ENCODE assay signal across 23 cellular contexts in genomic region chr3:189982299-189982945, GRCh38.
A peak's percentile ranks its signal among the peaks of the same experiment; 100 is the strongest.
DNase-seq lines count a peak whose midpoint lies in the region; ATAC-seq, FAIRE-seq and TF ChIP-seq lines count a peak whose summit lies in the region.
"Had no signal": no experiment of that assay in that cellular context is flagged by ENCODE, and none has a peak within 500 bp of the region (broad histone marks: within the 10 kb centered on the region; RNA-seq: fewer than 3 reads in every experiment).

No MANE protein-coding gene starts in this region.

- H2BK120ac ChIP-seq in H1 (replicated peaks; ENCODE audit: low read depth, low read length), result peak overlapping the region; percentile 96

- peak overlapping the region; percentile 97 for H2BK20ac ChIP-seq in H1 (ENCODE audit: low read length)

- TF ChIP-seq POLR2A in H1 (IDR thresholded peaks at IDR 0.05; ENCODE audit: control extremely low read depth in 1 of 2, low read depth in 2 of 2, low read length in 2 of 2) (no peak), H54 (IDR thresholded peaks at IDR 0.05; ENCODE audit: low read depth, low read length) (no peak), Peyer's patch (IDR thresholded peaks at IDR 0.05) (no peak)

- H3K18ac ChIP-seq in H1 (ENCODE audit: extremely low read depth, low read length), result peak overlapping the region; percentile 68

- H2AK5ac ChIP-seq in H1 (ENCODE audit: low read depth, low read length), result peak overlapping the region; percentile 45; the same call in 1 of the 2 replicates

- H3K23me2 ChIP-seq in H1 (ENCODE audit: low read depth, low read length), result no peaks in the 10 kb centered on the region

- intact Hi-C loops in Panc1 (cut with micrococcal nuclease; ENCODE audit: unreplicated experiment), result no loop called here

- H3K36me3 ChIP-seq in Panc1 (ENCODE audit: control insufficient read depth, insufficient read depth, low read length) (peaks cover 2% of the 10 kb centered on the region; the same call in 1 of the 2 replicates), H1 (ENCODE audit: control insufficient read depth in 2 of 4, insufficient read depth in 4 of 4, low read length in 3 of 4) (peaks cover 3 to 30% (median 10%) of the 10 kb centered on the region in 4 experiments; a peak in 6 of 8 replicates), Peyer's patch (no peaks in the 10 kb centered on the region)
- H3K36me3 ChIP-seq: pancreas had no signal

- H3K27ac Mint-ChIP-seq in osteocyte (ENCODE audit: unreplicated experiment), result peak overlapping the region; percentile 23
- H3K27ac Mint-ChIP-seq: activated naive CD8-positive, alpha-beta T cell treated with anti-CD3 and anti-CD28 coated beads, Interleukin-2, amount 10 ng/mL, durations not matched to agents 7 days and 5 days; activated T-helper 2 cell treated with anti-CD3 and anti-CD28 coated beads, Interferon-gamma antibody, Interleukin-2, Interleukin-4, amounts not matched to agents 10 μg/mL and 5 μg/mL and 100 μg/mL, durations not matched to agents 14 hours and 24 hours and 36 hours; naive thymus-derived CD4-positive, alpha-beta T cell had no signal

- TF ChIP-seq CTCF in Panc1 (IDR thresholded peaks at IDR 0.05) (no peak), H1 (IDR thresholded peaks at IDR 0.05; ENCODE audit: control extremely low read depth in 1 of 3, insufficient read depth in 1 of 3, low read depth in 1 of 3, low read length in 3 of 3) (no peak), osteocyte (IDR thresholded peaks at IDR 0.05) (no peak), Peyer's patch (IDR thresholded peaks at IDR 0.05) (no peak)

- ATAC-seq in Panc1, result 0 out of 2 replicates have a peak, but pooled peaks have one; percentile 30
- ATAC-seq: naive thymus-derived CD4-positive, alpha-beta T cell had no signal

- in situ Hi-C loops in Panc1 (cut with HindIII; ENCODE audit: low pct_unique_long_range_greater_than_20kb, low sequenced_read_pairs), result no loop called here

- no peaks in the 10 kb centered on the region for H3K27me3 ChIP-seq in Panc1 (ENCODE audit: control insufficient read depth, insufficient read depth, low read length)
- H3K27me3 ChIP-seq in H1 (replicated peaks in 1 of 4; ENCODE audit: control insufficient read depth in 3 of 4, extremely low read depth in 1 of 4, insufficient read depth in 3 of 4, low read length in 3 of 4), result no peaks in the 10 kb centered on the region
- H3K27me3 ChIP-seq in Peyer's patch, result no peaks in the 10 kb centered on the region
- H3K27me3 ChIP-seq: pancreas had no signal

- H3K27me3 Mint-ChIP-seq in osteocyte (ENCODE audit: unreplicated experiment), result no peaks in the 10 kb centered on the region
- H3K27me3 Mint-ChIP-seq: brain had no signal

- H3K9me3 ChIP-seq in Panc1 (ENCODE audit: control insufficient read depth, insufficient read depth, low read depth, low read length) (no peaks in the 10 kb centered on the region), H1 (ENCODE audit: insufficient read depth in 2 of 2, low read depth in 1 of 2, low read length in 1 of 2) (no peaks in the 10 kb centered on the region), Peyer's patch (no peaks in the 10 kb centered on the region)
- H3K9me3 ChIP-seq: pancreas had no signal

- H3K4me3 Mint-ChIP-seq in osteocyte (ENCODE audit: unreplicated experiment), result no peak overlapping the region
- H3K4me3 Mint-ChIP-seq: activated naive CD8-positive, alpha-beta T cell treated with anti-CD3 and anti-CD28 coated beads, Interleukin-2, amount 10 ng/mL, durations not matched to agents 7 days and 5 days; brain; naive thymus-derived CD4-positive, alpha-beta T cell had no signal

- no peaks in the 10 kb centered on the region for H3K79me2 ChIP-seq in H1 (ENCODE audit: control insufficient read depth in 1 of 2, insufficient read depth in 2 of 2, low read length in 2 of 2)

- CTCF ChIA-PET in Panc1 (lab: Charles Lee), result no interaction called here
- CTCF ChIA-PET in H1 (lab: Charles Lee; ENCODE audit: partially characterized antibody), result interaction anchor here (0.9 to 3.3 kb wide), 5 partner anchors 15 to 335 kb away, joined by 4 to 16 read pairs (median 8); no protein-coding TSS in a partner anchor

- DNase-seq in EH (ENCODE audit: low read depth), result peak; percentile 56
- no peak for DNase-seq in Panc1 (ENCODE audit: low read depth, low spot score)
- DNase-seq in H1 (ENCODE audit: low read depth in 1 of 2, low spot score in 2 of 2), result no peak
- DNase-seq in osteocyte (ENCODE audit: extremely low spot score, unreplicated experiment), result no peak
- no peak for DNase-seq in NCI-H1436 treated with DMSO at 0.1 percent for 48 hours (lab: John Stamatoyannopoulos, UW)
- DNase-seq in H54 (ENCODE audit: insufficient read length, low spot score), result no peak
- DNase-seq in Peyer's patch, result no peak
- DNase-seq in SHP77 (lab: John Stamatoyannopoulos, UW), result no peak
- DNase-seq: activated CD4-positive, alpha-beta T cell treated with anti-CD3 and anti-CD28 coated beads for 48 hours; activated CD8-positive, alpha-beta memory T cell treated with anti-CD3 and anti-CD28 coated beads, Interleukin-2, amount 50 U/mL, for 4 hours; activated naive CD8-positive, alpha-beta T cell treated with anti-CD3 and anti-CD28 coated beads, Interleukin-2, amount 10 ng/mL, durations not matched to agents 7 days and 5 days; cortex of kidney; DMS79; naive thymus-derived CD4-positive, alpha-beta T cell; NCI-H1417 treated with DMSO at 0.1 percent for 48 hours; NCI-H526; stimulated activated CD4-positive, alpha-beta T cell treated with anti-CD3 and anti-CD28 coated beads, Interleukin-2, amount 100 ng/mL, for 24 hours; stimulated activated naive CD4-positive, alpha-beta T cell had no signal

- H3K27ac ChIP-seq in Panc1 (ENCODE audit: low read length) (peak overlapping the region; percentile 31; the same call in 1 of the 2 replicates), H1 (ENCODE audit: low read depth, low read length) (no peak overlapping the region), Peyer's patch (no peak overlapping the region)
- H3K27ac ChIP-seq: RWPE1 had no signal

- H3K56ac ChIP-seq in H1 (replicated peaks; ENCODE audit: insufficient read length, low read depth, low read length), result no peak overlapping the region

- no peaks in the 10 kb centered on the region for H3K9me3 Mint-ChIP-seq in osteocyte (ENCODE audit: unreplicated experiment)
- H3K9me3 Mint-ChIP-seq: activated naive CD8-positive, alpha-beta T cell treated with anti-CD3 and anti-CD28 coated beads, Interleukin-2, amount 10 ng/mL, durations not matched to agents 7 days and 5 days; activated T-helper 2 cell treated with anti-CD3 and anti-CD28 coated beads, Interferon-gamma antibody, Interleukin-2, Interleukin-4, amounts not matched to agents 10 μg/mL and 5 μg/mL and 100 μg/mL, durations not matched to agents 14 hours and 24 hours and 36 hours; brain; naive thymus-derived CD4-positive, alpha-beta T cell had no signal

- H3K4me2 ChIP-seq in H1 (ENCODE audit: insufficient read depth in 1 of 2, low read depth in 2 of 2, low read length in 2 of 2), result no peak overlapping the region

- peaks cover 11% of the 10 kb centered on the region; the same call in 1 of the 2 replicates for H3K4me1 ChIP-seq in Panc1 (ENCODE audit: control insufficient read depth, insufficient read depth, low read length)
- peaks cover 0 to 19% (median 4%) of the 10 kb centered on the region in 4 experiments; a peak in 4 of 7 replicates for H3K4me1 ChIP-seq in H1 (replicated peaks in 1 of 4; ENCODE audit: control insufficient read depth in 3 of 4, insufficient read depth in 4 of 4, low read length in 3 of 4)
- peaks cover 0 to 11% (median 0%) of the 10 kb centered on the region in 4 donors for H3K4me1 ChIP-seq in Peyer's patch

- no peak for TF ChIP-seq RAD21 in H1 (IDR thresholded peaks at IDR 0.05 in 1 of 2, conservative IDR thresholded peaks at IDR 0.05 in 1 of 2; ENCODE audit: low read depth in 2 of 2, low read length in 2 of 2)

- H2BK15ac ChIP-seq in H1 (ENCODE audit: low read length), result no peak overlapping the region; the same call in 1 of the 2 replicates

- H4K20me1 ChIP-seq in H1 (replicated peaks in 1 of 2; ENCODE audit: control insufficient read depth in 1 of 2, insufficient read depth in 2 of 2, low read length in 2 of 2), result no peaks in the 10 kb centered on the region

- no peak overlapping the region for H4K8ac ChIP-seq in H1 (ENCODE audit: extremely low read depth, insufficient read depth, low read length)

- no peak overlapping the region for H4K5ac ChIP-seq in H1 (ENCODE audit: insufficient read length, low read depth, low read length)

- peak overlapping the region; percentile 85; the same call in 1 of the 2 replicates for H2BK12ac ChIP-seq in H1 (ENCODE audit: low read depth, low read length)

- 91% methylated on average over 5 of the region's 5 CpGs; no CpG with 5 or more reads in 1 of the 2 experiments for WGBS in H1 (ENCODE audit: extremely low coverage in 1 of 2, insufficient coverage in 1 of 2, insufficient read length in 1 of 2, insufficient replicate concordance in 2 of 2, low coverage in 1 of 2, low lambda C conversion rate in 2 of 2, missing lambda C conversion rate in 1 of 2), 2 experiments

- POLR2A ChIA-PET in Panc1 (lab: Charles Lee) (no interaction called here), H1 (lab: Charles Lee; ENCODE audit: partially characterized antibody) (no interaction called here)

- FAIRE-seq in H1 (lab: Jason Lieb, UNC) (no peak), H54 (lab: Jason Lieb, UNC) (no peak)
- FAIRE-seq: frontal cortex had no signal

- no peaks in the 10 kb centered on the region for H3K79me1 ChIP-seq in H1 (ENCODE audit: low read depth, low read length)

- H3K9ac ChIP-seq in H1 (replicated peaks in 1 of 4; ENCODE audit: extremely low read depth in 1 of 4, low read depth in 3 of 4, low read length in 3 of 4), result no peak overlapping the region

- no TSS peak for BruUV-seq in Panc1 (replicated peaks; lab: Mats Ljungman, UMichigan)

- H3K36me3 Mint-ChIP-seq in osteocyte (ENCODE audit: unreplicated experiment), result peaks cover 45% of the 10 kb centered on the region
- H3K36me3 Mint-ChIP-seq: activated naive CD8-positive, alpha-beta T cell treated with anti-CD3 and anti-CD28 coated beads, Interleukin-2, amount 10 ng/mL, durations not matched to agents 7 days and 5 days; naive thymus-derived CD4-positive, alpha-beta T cell had no signal

- H4K91ac ChIP-seq in H1 (replicated peaks; ENCODE audit: insufficient read length, low read length), result peak overlapping the region; percentile 92

- H3K4ac ChIP-seq in H1 (replicated peaks; ENCODE audit: insufficient read length, low read depth, low read length), result peak overlapping the region; percentile 88

- H3K23ac ChIP-seq in H1 (ENCODE audit: insufficient read length), result no peak overlapping the region

- H3K4me1 Mint-ChIP-seq in osteocyte (ENCODE audit: unreplicated experiment), result peaks cover 29% of the 10 kb centered on the region
- H3K4me1 Mint-ChIP-seq: activated naive CD8-positive, alpha-beta T cell treated with anti-CD3 and anti-CD28 coated beads, Interleukin-2, amount 10 ng/mL, durations not matched to agents 7 days and 5 days; naive thymus-derived CD4-positive, alpha-beta T cell had no signal

- H3K14ac ChIP-seq in H1 (ENCODE audit: insufficient read length), result no peak overlapping the region

- H2BK5ac ChIP-seq in H1 (ENCODE audit: low read depth, low read length), result peak overlapping the region; percentile 69; the same call in 1 of the 2 replicates

- H2AFZ ChIP-seq in H1 (ENCODE audit: low read length), result no peak overlapping the region

- H3K4me3 ChIP-seq in Panc1 (ENCODE audit: low read depth in 2 of 2, low read length in 2 of 2) (no peak overlapping the region), H1 (ENCODE audit: extremely low read depth in 1 of 4, insufficient read depth in 2 of 4, low read depth in 3 of 4, low read length in 4 of 4) (no peak overlapping the region), Peyer's patch (no peak overlapping the region)
- H3K4me3 ChIP-seq: pancreas had no signal

- TF ChIP-seq EP300 in H1 (IDR thresholded peaks at IDR 0.05; ENCODE audit: borderline replicate concordance in 1 of 2, low read depth in 2 of 2, low read length in 2 of 2), result no peak
